1 cellular context compared by ENCODE assay signal in genomic region chr6:52306972-52307849, GRCh38.
TF ChIP-seq lines count a peak whose summit lies in the region.

No MANE protein-coding gene starts in this region.

TF ChIP-seq in H1, 55 proteins besides CTCF, POLR2A, EP300 and RAD21:
- peak; percentile 40; the same call in 1 of the 2 replicates for TF ChIP-seq CREB1 (IDR thresholded peaks at IDR 0.05)
- TF ChIP-seq TAF7 (optimal IDR thresholded peaks at IDR 0.05; ENCODE audit: borderline replicate concordance, low read depth, low read length) = no peak
- TF ChIP-seq JUND (IDR thresholded peaks at IDR 0.05; ENCODE audit: low read length) = no peak
- TF ChIP-seq ASH2L (IDR thresholded peaks at IDR 0.05; ENCODE audit: low read length) = peak; percentile 97
- peak; percentile 99 for TF ChIP-seq KDM4A (IDR thresholded peaks at IDR 0.05; ENCODE audit: low read depth, low read length, severe bottlenecking)
- peak; percentile 71 for TF ChIP-seq CTBP2 (IDR thresholded peaks at IDR 0.05; ENCODE audit: borderline replicate concordance, insufficient read depth, insufficient read length, low read length)
- TF ChIP-seq, protein P1, sequence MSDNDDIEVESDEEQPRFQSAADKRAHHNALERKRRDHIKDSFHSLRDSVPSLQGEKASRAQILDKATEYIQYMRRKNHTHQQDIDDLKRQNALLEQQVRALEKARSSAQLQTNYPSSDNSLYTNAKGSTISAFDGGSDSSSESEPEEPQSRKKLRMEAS (IDR thresholded peaks at IDR 0.05) = peak; percentile 29; the same call in 1 of the 2 replicates
- TF ChIP-seq YY1 (IDR thresholded peaks at IDR 0.05; ENCODE audit: low read depth, low read length) = no peak
- TF ChIP-seq TAF1 (IDR thresholded peaks at IDR 0.05; ENCODE audit: low read depth, low read length) = 0 out of 2 replicates have a peak, but pooled peaks have one; percentile 18
- no peak for TF ChIP-seq ZNF274 (IDR thresholded peaks at IDR 0.05; ENCODE audit: borderline replicate concordance, extremely low read depth, low read length)
- TF ChIP-seq RFX5 (IDR thresholded peaks at IDR 0.05; ENCODE audit: borderline replicate concordance, low read depth, low read length) = peak; percentile 76
- peak; percentile 43; the same call in 1 of the 2 replicates for TF ChIP-seq TEAD4 (IDR thresholded peaks at IDR 0.05; ENCODE audit: low read depth, low read length)
- no peak for TF ChIP-seq SUZ12 (IDR thresholded peaks at IDR 0.05; ENCODE audit: low read length)
- TF ChIP-seq RBBP5 (IDR thresholded peaks at IDR 0.05; ENCODE audit: borderline replicate concordance, low read depth, low read length) = peak; percentile 96
